Comparison of ENCODE assay signal across 1 cellular context in genomic region chr18:46290440-46291020, GRCh38.
TF ChIP-seq lines count a peak whose summit lies in the region.

No MANE protein-coding gene starts in this region.

TF ChIP-seq in HepG2, 621 proteins besides CTCF, POLR2A, EP300 and RAD21 (continued from another document):
- TF ChIP-seq, protein P1, sequence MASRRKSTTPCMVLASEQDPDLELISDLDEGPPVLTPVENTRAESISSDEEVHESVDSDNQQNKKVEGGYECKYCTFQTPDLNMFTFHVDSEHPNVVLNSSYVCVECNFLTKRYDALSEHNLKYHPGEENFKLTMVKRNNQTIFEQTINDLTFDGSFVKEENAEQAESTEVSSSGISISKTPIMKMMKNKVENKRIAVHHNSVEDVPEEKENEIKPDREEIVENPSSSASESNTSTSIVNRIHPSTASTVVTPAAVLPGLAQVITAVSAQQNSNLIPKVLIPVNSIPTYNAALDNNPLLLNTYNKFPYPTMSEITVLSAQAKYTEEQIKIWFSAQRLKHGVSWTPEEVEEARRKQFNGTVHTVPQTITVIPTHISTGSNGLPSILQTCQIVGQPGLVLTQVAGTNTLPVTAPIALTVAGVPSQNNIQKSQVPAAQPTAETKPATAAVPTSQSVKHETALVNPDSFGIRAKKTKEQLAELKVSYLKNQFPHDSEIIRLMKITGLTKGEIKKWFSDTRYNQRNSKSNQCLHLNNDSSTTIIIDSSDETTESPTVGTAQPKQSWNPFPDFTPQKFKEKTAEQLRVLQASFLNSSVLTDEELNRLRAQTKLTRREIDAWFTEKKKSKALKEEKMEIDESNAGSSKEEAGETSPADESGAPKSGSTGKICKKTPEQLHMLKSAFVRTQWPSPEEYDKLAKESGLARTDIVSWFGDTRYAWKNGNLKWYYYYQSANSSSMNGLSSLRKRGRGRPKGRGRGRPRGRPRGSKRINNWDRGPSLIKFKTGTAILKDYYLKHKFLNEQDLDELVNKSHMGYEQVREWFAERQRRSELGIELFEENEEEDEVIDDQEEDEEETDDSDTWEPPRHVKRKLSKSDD (CRISPR knock-in tag; IDR thresholded peaks at IDR 0.05; ENCODE audit: low read depth), result no peak
- TF ChIP-seq ZNF737 (CRISPR knock-in tag; IDR thresholded peaks at IDR 0.05; ENCODE audit: borderline replicate concordance) (no peak), NAIF1 (CRISPR knock-in tag; IDR thresholded peaks at IDR 0.05; ENCODE audit: borderline replicate concordance) (no peak), FOXP1 (IDR thresholded peaks at IDR 0.05) (no peak), FOXP1 (CRISPR knock-in tag; IDR thresholded peaks at IDR 0.05) (no peak)
